In genomic region chr14:72904840-72905561, GRCh38 we compare ENCODE assay signal across 8 cellular contexts. TPM values are rescaled to one million over a fixed set of nuclear protein-coding genes. Genes with fewer than 3 reads are reported as not detected.
DNase-seq lines count a peak whose midpoint lies in the region; ATAC-seq and TF ChIP-seq lines count a peak whose summit lies in the region.

No MANE protein-coding gene starts in this region.

- TF ChIP-seq CTCF in GM10248 (IDR thresholded peaks at IDR 0.05; ENCODE audit: control extremely low read depth, extremely low read depth, low read depth, missing control alignments) = peak; percentile 89
- peak; percentile 87 to 95 (median 90) for TF ChIP-seq CTCF in ascending aorta (IDR thresholded peaks at IDR 0.05)

- no peak overlapping the region for H3K27ac Mint-ChIP-seq in T-helper 2 cell treated with Interferon-gamma antibody and Interleukin-4, amounts not matched to agents 5 μg/mL and 100 μg/mL, for 36 hours

- ATAC-seq in GM18505 (IDR thresholded peaks at IDR 0.05; ENCODE audit: unreplicated experiment) = no peak
- ATAC-seq in GM19397 (IDR thresholded peaks at IDR 0.05; ENCODE audit: unreplicated experiment) = no peak

- H3K4me1 ChIP-seq in ascending aorta (peaks cover 4 to 17% of the 10 kb centered on the region in 2 donors), skeletal muscle satellite cell (ENCODE audit: control insufficient read depth, insufficient read depth, low read length) (peaks cover 43% of the 10 kb centered on the region)

- no peaks in the 10 kb centered on the region for H3K36me3 Mint-ChIP-seq in T-helper 2 cell treated with Interferon-gamma antibody and Interleukin-4, amounts not matched to agents 5 μg/mL and 100 μg/mL, for 36 hours (ENCODE audit: low read depth)

- peaks cover 11% of the 10 kb centered on the region for H3K4me1 Mint-ChIP-seq in T-helper 2 cell treated with Interferon-gamma antibody and Interleukin-4, amounts not matched to agents 5 μg/mL and 100 μg/mL, for 36 hours (ENCODE audit: low read depth)

- no peaks in the 10 kb centered on the region for H3K9me3 Mint-ChIP-seq in T-helper 2 cell treated with Interferon-gamma antibody and Interleukin-4, amounts not matched to agents 5 μg/mL and 100 μg/mL, for 36 hours

- TF ChIP-seq POLR2A in GM18505 (IDR thresholded peaks at IDR 0.05; ENCODE audit: borderline replicate concordance, extremely low read depth, insufficient read depth, insufficient read length) = no peak

- H3K9me3 ChIP-seq in ascending aorta (no peaks in the 10 kb centered on the region), skeletal muscle satellite cell (replicated peaks; ENCODE audit: low read length) (no peaks in the 10 kb centered on the region)

- CTCF ChIA-PET in GM10248 (lab: Yijun Ruan, JAX) = interaction anchor here (0.6 to 5.0 kb wide), 42 partner anchors 8 to 801 kb away, joined by 3 to 295 read pairs (median 4); partner anchors contain the start of genes DCAF4 and DPF3

- no peaks in the 10 kb centered on the region for H3K27me3 ChIP-seq in ascending aorta
- H3K27me3 ChIP-seq in skeletal muscle satellite cell (ENCODE audit: control insufficient read depth, insufficient read depth, low read length) = no peaks in the 10 kb centered on the region

- POLR2A ChIA-PET in GM10248 (lab: Yijun Ruan, JAX) = interaction anchor here (0.6 kb wide), 1 partner anchor 517 kb away, joined by 5 read pairs; no protein-coding TSS in a partner anchor

- intact Hi-C loops in ascending aorta (cut with DNase I) = loop anchor here (1.0 to 10.0 kb wide), 5 partner anchors 42 to 388 kb away; no protein-coding TSS in a partner anchor

- peaks cover 57% of the 10 kb centered on the region for H3K27me3 Mint-ChIP-seq in T-helper 2 cell treated with Interferon-gamma antibody and Interleukin-4, amounts not matched to agents 5 μg/mL and 100 μg/mL, for 36 hours (ENCODE audit: low read depth)

- no peak overlapping the region for H3K4me3 Mint-ChIP-seq in T-helper 2 cell treated with Interferon-gamma antibody and Interleukin-4, amounts not matched to agents 5 μg/mL and 100 μg/mL, for 36 hours

- peak overlapping the region; percentile 1 for H3K4me2 ChIP-seq in skeletal muscle satellite cell (ENCODE audit: low read length)

- no peak overlapping the region for H3K9ac ChIP-seq in skeletal muscle satellite cell (ENCODE audit: low read depth, low read length)

- no peak overlapping the region for H3K27ac ChIP-seq in ascending aorta

- H3K4me3 ChIP-seq in ascending aorta = no peak overlapping the region
- H3K4me3 ChIP-seq in skeletal muscle satellite cell (ENCODE audit: low read length) = no peak overlapping the region

- H3K36me3 ChIP-seq in ascending aorta (no peaks in the 10 kb centered on the region), skeletal muscle satellite cell (ENCODE audit: insufficient read depth, low read length) (no peaks in the 10 kb centered on the region)

- DNase-seq in GM10248 (ENCODE audit: extremely low spot score) (peak; percentile 59), NCI-H1092 (lab: John Stamatoyannopoulos, UW) (peak; percentile 12), ascending aorta (ENCODE audit: low spot score in 2 of 2) (peak in 1 of 2 donors; percentile 78), hepatic stellate cell (ENCODE audit: low spot score) (peak; percentile 41)
- peak; percentile 49 for DNase-seq in T-helper 2 cell treated with Interferon-gamma antibody and Interleukin-4, amounts not matched to agents 5 μg/mL and 100 μg/mL, for 36 hours (ENCODE audit: low spot score)

RNA-seq across cellular contexts. Expression of gene DPF3, which starts 11.1 kb away (rescaled TPM):
- 0.11 TPM for total RNA-seq in ascending aorta
- 2.0 and 3.3 TPM in 2 replicates for total RNA-seq in skeletal muscle satellite cell (2012; rRNA removed)

RNA-seq across cellular contexts. Expression of gene DCAF4, which starts 21.3 kb away (rescaled TPM):
- total RNA-seq in ascending aorta = 0.64 TPM
- 12.9 and 15.5 TPM in 2 replicates for total RNA-seq in skeletal muscle satellite cell (2012; rRNA removed)
